In the genomic region with DNA sequence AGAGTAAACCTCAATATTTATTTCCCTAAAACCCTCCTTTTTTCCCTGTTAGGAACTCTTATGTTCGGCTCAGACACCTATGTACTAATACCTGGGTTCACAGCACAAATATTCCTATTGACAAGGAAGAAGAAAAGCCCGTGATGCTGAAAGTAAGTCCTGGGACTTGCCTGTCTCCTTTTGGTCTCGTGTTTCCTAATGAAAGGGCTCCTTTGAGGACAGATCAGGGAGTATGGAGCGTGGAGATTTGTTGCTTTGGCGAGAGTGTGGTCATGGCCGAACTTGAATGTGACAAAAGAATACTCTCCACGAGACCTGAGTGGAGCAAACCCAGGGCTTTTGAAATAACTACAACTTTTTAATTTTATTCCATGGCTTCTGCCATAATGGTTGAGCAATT, we compare ENCODE assay signal across 23 cellular contexts.
"Had no signal": no experiment of that assay in that cellular context is flagged by ENCODE, and none has a peak within 500 bp of the region (broad histone marks: within the 10 kb centered on the region; RNA-seq: fewer than 3 reads in every experiment).

No MANE protein-coding gene starts in this region.

- H3K9me3 ChIP-seq: colonic mucosa, esophagus squamous epithelium, gastrocnemius medialis, gastroesophageal sphincter, heart left ventricle, heart right ventricle had no signal

- H3K27ac Mint-ChIP-seq: dendritic cell treated with granulocyte-macrophage colony-stimulating factor and Interleukin-4, amounts not matched to agents 40 ng/mL and 50 ng/mL, for 4 days; endodermal cell had no signal

- H3K27ac ChIP-seq: colonic mucosa, coronary artery, dorsolateral prefrontal cortex, epithelial cell of prostate, esophagus squamous epithelium, foreskin keratinocyte, gastrocnemius medialis, gastroesophageal sphincter, heart left ventricle, heart right ventricle had no signal

- DNase-seq: colonic mucosa; cortex of kidney; dorsolateral prefrontal cortex; effector CD4-positive, alpha-beta T cell; effector CD8-positive, alpha-beta T cell; effector memory CD4-positive, alpha-beta T cell; effector memory CD8-positive, alpha-beta T cell; endodermal cell; erythroblast; esophagus squamous epithelium; foreskin fibroblast; foreskin keratinocyte; foreskin melanocyte; gastrocnemius medialis; glutamatergic neuron; head of caudate nucleus; heart left ventricle; heart right ventricle had no signal

- H3K4me1 ChIP-seq: colonic mucosa, foreskin keratinocyte had no signal

- H3K27me3 ChIP-seq: colonic mucosa, dorsolateral prefrontal cortex, esophagus squamous epithelium, foreskin keratinocyte, gastrocnemius medialis, gastroesophageal sphincter, heart left ventricle, heart right ventricle had no signal

- H3K27me3 Mint-ChIP-seq: dendritic cell treated with granulocyte-macrophage colony-stimulating factor and Interleukin-4, amounts not matched to agents 40 ng/mL and 50 ng/mL, for 4 days; effector memory CD8-positive, alpha-beta T cell had no signal

- H3K9me3 Mint-ChIP-seq: dendritic cell treated with granulocyte-macrophage colony-stimulating factor and Interleukin-4, amounts not matched to agents 40 ng/mL and 50 ng/mL, for 4 days; effector memory CD8-positive, alpha-beta T cell; endodermal cell had no signal

- H3K4me3 Mint-ChIP-seq: dendritic cell treated with granulocyte-macrophage colony-stimulating factor and Interleukin-4, amounts not matched to agents 40 ng/mL and 50 ng/mL, for 4 days; effector memory CD8-positive, alpha-beta T cell; endodermal cell had no signal

- H3K4me3 ChIP-seq: colonic mucosa, coronary artery, dorsolateral prefrontal cortex, esophagus squamous epithelium, gastrocnemius medialis, gastroesophageal sphincter, heart left ventricle, heart right ventricle had no signal

- H3K36me3 ChIP-seq: colonic mucosa, gastrocnemius medialis had no signal

- ATAC-seq: effector memory CD8-positive, alpha-beta T cell; esophagus mucosa; foreskin keratinocyte; gastrocnemius medialis; gastroesophageal sphincter; heart left ventricle; heart right ventricle had no signal
